Comparison of ENCODE assay signal across 13 cellular contexts in genomic region chrX:7606253-7606652, GRCh38.
DNase-seq lines count a peak whose midpoint lies in the region; ATAC-seq lines count a peak whose summit lies in the region.
"Had no signal": no experiment of that assay in that cellular context is flagged by ENCODE, and none has a peak within 500 bp of the region (broad histone marks: within the 10 kb centered on the region; RNA-seq: fewer than 3 reads in every experiment).

No MANE protein-coding gene starts in this region.

- DNase-seq in COLO668 (lab: John Stamatoyannopoulos, UW; ENCODE audit: unreplicated experiment) (peak; percentile 19), DMS53 treated with DMSO at 0.1 percent for 48 hours (lab: John Stamatoyannopoulos, UW; ENCODE audit: unreplicated experiment) (peak; percentile 37), NCI-H1417 treated with DMSO at 0.1 percent for 48 hours (lab: John Stamatoyannopoulos, UW) (peak; percentile 98), NCI-H748 treated with DMSO at 0.1 percent for 48 hours (lab: John Stamatoyannopoulos, UW) (peak; percentile 96), SIG-M5 treated with dmso at 0.1 percent for 504 hours (lab: John Stamatoyannopoulos, UW; ENCODE audit: unreplicated experiment) (no peak), activated T-cell treated with anti-CD3 and anti-CD28 coated beads for 4 hours (no peak), NCI-H446 treated with DMSO at 0.1 percent for 48 hours (lab: John Stamatoyannopoulos, UW) (no peak)
- DNase-seq: CD4-positive, alpha-beta T cell; MV-4-11; T-helper 2 cell had no signal

- no peak for ATAC-seq in GM18520 (IDR thresholded peaks at IDR 0.05; ENCODE audit: unreplicated experiment)
- ATAC-seq: Panc1, Right ventricle myocardium inferior had no signal

Comparison
In these comparisons a context has a peak if more than half of its experiments do, and no peak if none do; other contexts are left out.
1. DNase-seq: peak in COLO668 (single experiment), DMS53 treated with DMSO at 0.1 percent for 48 hours (single experiment), NCI-H1417 treated with DMSO at 0.1 percent for 48 hours (single experiment) and NCI-H748 treated with DMSO at 0.1 percent for 48 hours (single experiment); none in SIG-M5 treated with dmso at 0.1 percent for 504 hours (single experiment), activated T-cell treated with anti-CD3 and anti-CD28 coated beads for 4 hours (single experiment) and NCI-H446 treated with DMSO at 0.1 percent for 48 hours (single experiment).